ENCODE assay signal across 8 cellular contexts in the genomic region with DNA sequence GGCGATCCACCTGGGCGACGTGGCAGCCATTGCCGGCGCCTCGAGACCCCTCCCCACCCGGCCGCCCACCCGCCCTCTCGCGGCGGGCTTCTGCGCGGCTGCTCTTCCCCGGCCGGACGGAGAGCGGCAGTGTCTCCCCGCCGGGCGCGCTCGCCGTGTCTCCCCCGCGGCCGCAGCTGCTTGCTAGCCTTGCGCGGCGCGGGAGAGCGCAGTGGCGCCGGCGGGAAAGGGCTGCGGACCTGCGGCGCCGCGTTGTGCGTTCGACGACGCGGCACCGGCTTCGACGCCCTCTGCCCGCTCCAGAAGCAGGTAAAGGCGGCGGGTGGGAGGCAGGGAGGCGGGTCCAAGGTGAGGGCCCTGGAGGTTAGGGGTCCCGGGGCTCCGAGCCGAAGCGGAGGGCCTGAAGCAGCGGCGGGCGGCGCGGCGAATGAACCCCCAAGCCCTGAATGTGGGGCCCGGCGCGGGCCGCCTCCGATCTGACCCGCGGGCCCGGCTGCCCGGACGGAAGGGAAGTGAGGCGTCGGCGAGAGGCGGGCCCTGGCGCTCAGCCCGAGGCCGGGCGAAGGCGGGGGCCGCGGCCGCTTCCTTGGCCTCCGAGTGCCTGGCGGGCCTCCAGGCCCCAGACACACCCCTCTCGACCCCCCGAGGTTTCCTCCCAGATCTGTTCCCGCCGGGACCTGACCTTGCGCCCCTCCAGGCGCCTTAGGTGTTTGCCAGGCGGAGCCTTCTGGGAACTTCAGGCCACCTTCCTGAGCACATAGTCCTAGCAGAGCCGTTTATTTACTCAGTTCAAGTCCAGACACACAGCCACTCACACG. TPM values are rescaled to one million over a fixed set of nuclear protein-coding genes. Genes with fewer than 3 reads are reported as not detected.
DNase-seq lines count a peak whose midpoint lies in the region; ATAC-seq and TF ChIP-seq lines count a peak whose summit lies in the region.

Gene N4BP2, plus strand, starts transcription at position 129 of the 818 bp plus-strand sequence. CDS start 40,491 bp downstream, outside the sequence.

- peak within 1 kb of the TSS; percentile 61 to 82 for H4K8ac ChIP-seq in IMR-90 (ENCODE audit: low read depth in 2 of 2, low read length in 2 of 2)

- 0 out of 4 replicates have a peak, but pooled peaks cover 2 to 3% of the 10 kb centered on the region in 2 experiments for H3K79me1 ChIP-seq in IMR-90 (ENCODE audit: low read depth in 1 of 2, low read length in 2 of 2)

- peak; percentile 91 for TF ChIP-seq CTCF in IMR-90 (conservative IDR thresholded peaks at IDR 0.05; ENCODE audit: low read depth, low read length)
- TF ChIP-seq CTCF in Panc1 (IDR thresholded peaks at IDR 0.05), result peak; percentile 90
- TF ChIP-seq CTCF in esophagus squamous epithelium (IDR thresholded peaks at IDR 0.05), result peak; percentile 62 to 94 (median 74)

- peak within 1 kb of the TSS; percentile 88 for H2BK5ac ChIP-seq in IMR-90 (ENCODE audit: low read depth, low read length, poor library complexity, severe bottlenecking)

- POLR2A ChIA-PET in IMR-90 (lab: Charles Lee; ENCODE audit: unreplicated experiment) (interaction anchor here (0.6 to 1.3 kb wide), 2 partner anchors 260 to 1470 kb away, joined by 3 read pairs; no protein-coding TSS in a partner anchor), Panc1 (lab: Charles Lee) (interaction anchor here (0.7 kb wide), 2 partner anchors 87 to 673 kb away, joined by 3 to 4 read pairs; no protein-coding TSS in a partner anchor)

- no peaks in the 10 kb centered on the region for H4K20me1 ChIP-seq in IMR-90 (ENCODE audit: insufficient read depth, low read length)

- peak within 1 kb of the TSS; percentile 87 for H3K4ac ChIP-seq in IMR-90 (ENCODE audit: low read depth, low read length)

- dilution Hi-C loops in IMR-90 (cut with HindIII; ENCODE audit: low sequenced_read_pairs, unreplicated experiment), result no loop called here

- H3K23ac ChIP-seq in IMR-90 (ENCODE audit: low read depth, low read length), result peak within 1 kb of the TSS; percentile 80

- peak within 1 kb of the TSS; percentile 55; the same call in 1 of the 2 replicates for H2BK20ac ChIP-seq in IMR-90 (ENCODE audit: low read depth, low read length)

- H3K4me3 ChIP-seq in IMR-90 (ENCODE audit: insufficient read depth, low read depth, low read length) (peak within 1 kb of the TSS; percentile 76), Panc1 (ENCODE audit: low read depth in 2 of 2, low read length in 2 of 2) (peak within 1 kb of the TSS; percentile 73 to 83), esophagus squamous epithelium (peak within 1 kb of the TSS; percentile 80 to 95 (median 81))

- ATAC-seq in GM21528 (IDR thresholded peaks at IDR 0.05; ENCODE audit: low FRiP score, unreplicated experiment), result peak; percentile 69
- peak; percentile 70 for ATAC-seq in IMR-90 (ENCODE audit: low read depth)
- ATAC-seq in Panc1, result peak; percentile 81
- peak; percentile 62 to 68 for ATAC-seq in naive B cell (ENCODE audit: low read depth in 2 of 2)
- ATAC-seq in stimulated activated memory B cell treated with anti-CD40 and anti-IgM and Interleukin-4, amounts not matched to agents 10 μg/mL and 1 μg/mL and 100 μg/mL, for 72 hours, result peak; percentile 77

- peak within 1 kb of the TSS; percentile 96 for H2AFZ ChIP-seq in IMR-90 (replicated peaks; ENCODE audit: low read length, poor library complexity)

- no peaks in the 10 kb centered on the region for H3K36me3 Mint-ChIP-seq in naive B cell
- H3K36me3 Mint-ChIP-seq in stimulated activated memory B cell treated with anti-CD40 and anti-IgM and Interleukin-4, amounts not matched to agents 10 μg/mL and 1 μg/mL and 100 μg/mL, for 72 hours, result peaks cover 6% of the 10 kb centered on the region

- intact Hi-C loops in IMR-90 (cut with micrococcal nuclease), result loop anchor here (1.0 to 10.0 kb wide), 6 partner anchors 80 to 494 kb away; partner anchors contain the start of genes PDS5A and UBE2K
- intact Hi-C loops in Panc1 (cut with micrococcal nuclease; ENCODE audit: unreplicated experiment), result loop anchor here (10.0 kb wide), 1 partner anchor 258 kb away; no protein-coding TSS in a partner anchor
- intact Hi-C loops in esophagus squamous epithelium (cut with DNase I), result no loop called here

- H2AK9ac ChIP-seq in IMR-90 (replicated peaks; ENCODE audit: low read depth, low read length, poor library complexity), result peak within 1 kb of the TSS; percentile 95

- TF ChIP-seq RAD21 in IMR-90 (IDR thresholded peaks at IDR 0.05; ENCODE audit: low read length), result peak; percentile 72

- 1% methylated on average over 39 of the region's 95 CpGs; no CpG with 5 or more reads in 1 of the 2 experiments for WGBS in IMR-90 (ENCODE audit: extremely low coverage in 2 of 2, insufficient read length in 1 of 2), 2 experiments
- 0% methylated on average over 3 to 19 of the region's 95 CpGs for WGBS in esophagus squamous epithelium, 2 donors

- H3K4me3 Mint-ChIP-seq in naive B cell, result peak within 1 kb of the TSS; percentile 92 to 98 (median 95)
- peak within 1 kb of the TSS; percentile 93 for H3K4me3 Mint-ChIP-seq in stimulated activated memory B cell treated with anti-CD40 and anti-IgM and Interleukin-4, amounts not matched to agents 10 μg/mL and 1 μg/mL and 100 μg/mL, for 72 hours

- H3K9me1 ChIP-seq in IMR-90 (ENCODE audit: insufficient read depth, low read length), result no peaks in the 10 kb centered on the region

- H2BK15ac ChIP-seq in IMR-90 (ENCODE audit: low read depth, low read length), result peak within 1 kb of the TSS; percentile 45; the same call in 1 of the 3 replicates

- H3K56ac ChIP-seq in IMR-90 (ENCODE audit: extremely low read depth, insufficient read depth, low read length), result peak within 1 kb of the TSS; percentile 63

- peak within 1 kb of the TSS; percentile 74 for H3K14ac ChIP-seq in IMR-90 (replicated peaks; ENCODE audit: low read depth, low read length)

- peaks cover 26 to 33% (median 28%) of the 10 kb centered on the region in 3 donors for H3K4me1 Mint-ChIP-seq in naive B cell
- H3K4me1 Mint-ChIP-seq in stimulated activated memory B cell treated with anti-CD40 and anti-IgM and Interleukin-4, amounts not matched to agents 10 μg/mL and 1 μg/mL and 100 μg/mL, for 72 hours, result peaks cover 39% of the 10 kb centered on the region

- peak within 1 kb of the TSS; percentile 92 to 97 (median 96) for H3K27ac Mint-ChIP-seq in naive B cell
- H3K27ac Mint-ChIP-seq in stimulated activated memory B cell treated with anti-CD40 and anti-IgM and Interleukin-4, amounts not matched to agents 10 μg/mL and 1 μg/mL and 100 μg/mL, for 72 hours, result peak within 1 kb of the TSS; percentile 94

- H3K27me3 ChIP-seq in IMR-90 (ENCODE audit: control insufficient read depth, insufficient read depth, low read length) (no peaks in the 10 kb centered on the region), Panc1 (ENCODE audit: control insufficient read depth, insufficient read depth, low read length) (no peaks in the 10 kb centered on the region), esophagus squamous epithelium (no peaks in the 10 kb centered on the region)

- H3K36me3 ChIP-seq in IMR-90 (ENCODE audit: control insufficient read depth, insufficient read depth, low read length) (no peaks in the 10 kb centered on the region), Panc1 (ENCODE audit: control insufficient read depth, insufficient read depth, low read length) (no peaks in the 10 kb centered on the region), esophagus squamous epithelium (peaks cover 0 to 6% (median 0%) of the 10 kb centered on the region in 3 donors)

- no peaks in the 10 kb centered on the region for H3K27me3 Mint-ChIP-seq in naive B cell
- H3K27me3 Mint-ChIP-seq in stimulated activated memory B cell treated with anti-CD40 and anti-IgM and Interleukin-4, amounts not matched to agents 10 μg/mL and 1 μg/mL and 100 μg/mL, for 72 hours, result no peaks in the 10 kb centered on the region

- H3K9me3 ChIP-seq in IMR-90 (ENCODE audit: control insufficient read depth, insufficient read depth, low read length) (no peaks in the 10 kb centered on the region), Panc1 (ENCODE audit: control insufficient read depth, insufficient read depth, low read depth, low read length) (no peaks in the 10 kb centered on the region), esophagus squamous epithelium (no peaks in the 10 kb centered on the region)

- H3K27ac ChIP-seq in IMR-90 (ENCODE audit: insufficient read depth, low read length) (peak within 1 kb of the TSS; percentile 93), Panc1 (ENCODE audit: low read length) (peak within 1 kb of the TSS; percentile 96), esophagus squamous epithelium (peak within 1 kb of the TSS; percentile 98 to 100 (median 100))

- peak within 1 kb of the TSS; percentile 70 for H3K18ac ChIP-seq in IMR-90 (ENCODE audit: low read depth, low read length)

- TF ChIP-seq POLR2A in IMR-90 (IDR thresholded peaks at IDR 0.05; ENCODE audit: low read depth, low read length), result peak; percentile 80
- peak in 2 of 4 donors; percentile 90 to 96 for TF ChIP-seq POLR2A in esophagus squamous epithelium (IDR thresholded peaks at IDR 0.05)

- H4K91ac ChIP-seq in IMR-90 (ENCODE audit: insufficient read depth, low read depth, low read length), result peak within 1 kb of the TSS; percentile 78

- DNase-seq in DMS 273 (lab: John Stamatoyannopoulos, UW; ENCODE audit: unreplicated experiment) (peak; percentile 90), IMR-90 (peak; percentile 68), Panc1 (ENCODE audit: low read depth, low spot score) (no peak), esophagus squamous epithelium (lab: John Stamatoyannopoulos, UW) (peak; percentile 34), naive B cell (peak; percentile 75)
- DNase-seq in activated T-cell treated with anti-CD3 and anti-CD28 coated beads, Interleukin-2, amount 50 U/mL, for 48 hours, result peak; percentile 79 to 82

- H3K4me2 ChIP-seq in IMR-90 (ENCODE audit: low read depth, low read length), result peak within 1 kb of the TSS; percentile 93

- in situ Hi-C loops in IMR-90 (cut with MboI; ENCODE audit: low sequenced_read_pairs) (loop anchor here (25.0 kb wide), 1 partner anchor 255 kb away; no protein-coding TSS in a partner anchor), Panc1 (cut with HindIII; ENCODE audit: low pct_unique_long_range_greater_than_20kb, low sequenced_read_pairs) (no loop called here)

- peak within 1 kb of the TSS; percentile 80 for H3K9ac ChIP-seq in IMR-90 (ENCODE audit: low read depth, low read length)

- BruUV-seq in IMR-90 (replicated peaks; lab: Mats Ljungman, UMichigan) (no TSS peak), Panc1 (replicated peaks; lab: Mats Ljungman, UMichigan) (no TSS peak)

- H2BK120ac ChIP-seq in IMR-90 (ENCODE audit: low read depth, low read length), result peak within 1 kb of the TSS; percentile 84

- H4K5ac ChIP-seq in IMR-90 (ENCODE audit: low read depth, low read length), result peak within 1 kb of the TSS; percentile 57

- H3K9me3 Mint-ChIP-seq in naive B cell, result no peaks in the 10 kb centered on the region
- H3K9me3 Mint-ChIP-seq in stimulated activated memory B cell treated with anti-CD40 and anti-IgM and Interleukin-4, amounts not matched to agents 10 μg/mL and 1 μg/mL and 100 μg/mL, for 72 hours, result no peaks in the 10 kb centered on the region

- CTCF ChIA-PET in IMR-90 (lab: Yijun Ruan, JAX), result interaction anchor here (0.5 to 2.8 kb wide), 5 partner anchors 250 to 841 kb away, joined by 3 to 11 read pairs (median 3); no protein-coding TSS in a partner anchor
- CTCF ChIA-PET in Panc1 (lab: Charles Lee), result interaction anchor here (0.6 to 0.7 kb wide), 2 partner anchors 139 to 795 kb away, joined by 3 to 5 read pairs; no protein-coding TSS in a partner anchor

- H3K4me1 ChIP-seq in IMR-90 (ENCODE audit: control insufficient read depth, insufficient read depth, low read length) (no peaks in the 10 kb centered on the region), Panc1 (ENCODE audit: control insufficient read depth, insufficient read depth, low read length) (peaks cover 6% of the 10 kb centered on the region; the same call in 1 of the 2 replicates), esophagus squamous epithelium (peaks cover 0 to 39% (median 3%) of the 10 kb centered on the region in 3 donors)

- 0 out of 2 replicates have a peak within 1 kb of the TSS, but pooled peaks have one; percentile 35 for H2AK5ac ChIP-seq in IMR-90 (ENCODE audit: low read depth, low read length)

RNA-seq across cellular contexts. Expression of gene N4BP2, which starts in this region (rescaled TPM):
- total RNA-seq in IMR-90 (2012; rRNA removed) (2.2 and 4.2 TPM in 2 replicates), Panc1 (2021; ENCODE audit: unreplicated experiment) (8.5 TPM), esophagus squamous epithelium (10 to 100 TPM in 1 of 4 donors, 1 to 10 TPM in 3; 4.2 to 11.1 (median 6.7) TPM)
- polyA plus RNA-seq in IMR-90 (2012; rRNA removed) (0.62 and 0.84 TPM in 2 replicates), naive B cell (ENCODE audit: low read depth in 6 of 6) (1 to 10 TPM; 1.7 to 7.8 (median 5.9) TPM)
- polyA plus RNA-seq in IMR-90 (2012; cell fraction: cytosol; rRNA removed), result 0.10 and 0.13 TPM in 2 replicates
- 0.18 and 2.0 TPM in 2 replicates for polyA plus RNA-seq in IMR-90 (2012; cell fraction: nucleus; rRNA removed; ENCODE audit: low replicate concordance)
- polyA plus RNA-seq in Panc1 (2012; ENCODE audit: insufficient read length), result 1.6 TPM
